In the genomic region with DNA sequence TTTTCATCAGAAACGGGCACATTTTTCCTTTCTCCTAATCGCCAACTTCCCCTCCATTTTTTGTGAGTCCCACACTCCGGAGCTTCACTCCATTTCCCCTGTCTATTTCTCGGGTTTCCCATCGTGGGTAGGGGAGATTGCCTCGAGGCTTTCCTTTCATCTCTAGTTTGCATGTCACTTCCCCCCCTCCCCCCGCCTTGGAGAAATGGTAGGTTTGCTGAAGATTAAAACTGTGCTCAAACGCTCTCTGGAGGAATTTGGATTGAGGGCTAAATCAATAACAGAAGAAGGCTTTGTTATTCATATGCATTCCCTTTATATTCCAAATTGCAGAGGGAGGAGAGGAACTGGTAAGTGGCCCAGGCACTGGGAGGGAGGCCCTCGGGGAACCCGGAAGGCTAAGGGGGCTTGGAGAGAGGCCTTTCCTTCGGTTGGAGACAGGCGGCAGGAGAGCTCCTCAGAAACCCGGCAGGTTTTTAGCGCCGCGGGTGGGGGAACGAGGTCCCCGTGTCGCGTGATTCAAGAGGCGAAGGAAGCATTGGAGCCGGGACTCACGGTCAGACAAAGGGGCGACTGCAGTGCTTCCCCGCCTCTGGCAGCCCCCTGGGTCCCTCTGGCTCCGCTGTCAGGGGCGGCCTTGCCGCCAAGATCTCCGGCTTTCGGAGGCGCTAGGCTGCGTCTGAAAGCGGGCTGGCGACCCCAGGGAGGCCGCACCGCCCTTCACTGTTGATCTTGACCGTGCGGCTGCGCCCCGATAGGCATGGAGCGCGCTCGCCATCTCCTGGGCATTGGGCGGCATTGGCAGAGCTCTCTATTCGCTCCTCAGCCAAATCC, we compare ENCODE assay signal across 1 cellular context.
TF ChIP-seq lines count a peak whose summit lies in the region.

No MANE protein-coding gene starts in this region.

TF ChIP-seq in HepG2, 621 proteins besides CTCF, POLR2A, EP300 and RAD21 (continued from another document and continues in another):
- TF ChIP-seq YY1 (IDR thresholded peaks at IDR 0.05; ENCODE audit: insufficient read depth, insufficient replicate concordance, low read depth, low read length) (peak; percentile 47), BCL6 (CRISPR knock-in tag; IDR thresholded peaks at IDR 0.05) (peak; percentile 61), ZFP90 (CRISPR knock-in tag; IDR thresholded peaks at IDR 0.05; ENCODE audit: borderline replicate concordance) (0 out of 2 replicates have a peak, but pooled peaks have one; percentile 29), MAFF (IDR thresholded peaks at IDR 0.05; ENCODE audit: low read depth, low read length) (no peak), GFI1 (CRISPR knock-in tag; IDR thresholded peaks at IDR 0.05; ENCODE audit: borderline replicate concordance) (no peak), PPARG (CRISPR knock-in tag; conservative IDR thresholded peaks at IDR 0.05) (0 out of 2 replicates have a peak, but pooled peaks have one; percentile 25), BRCA1 (CRISPR knock-in tag; IDR thresholded peaks at IDR 0.05) (no peak), ELF3 (CRISPR knock-in tag; IDR thresholded peaks at IDR 0.05) (no peak), ZNF562 (CRISPR knock-in tag; IDR thresholded peaks at IDR 0.05; ENCODE audit: borderline replicate concordance) (no peak), ZFP36L1 (CRISPR knock-in tag; IDR thresholded peaks at IDR 0.05) (no peak), PHF20 (CRISPR knock-in tag; IDR thresholded peaks at IDR 0.05) (peak; percentile 32; the same call in 1 of the 2 replicates), HNRNPH1 (optimal IDR thresholded peaks at IDR 0.05; ENCODE audit: low read depth, low read length) (no peak), NFE2L2 (IDR thresholded peaks at IDR 0.05; ENCODE audit: low read length) (no peak), ZFP37 (CRISPR knock-in tag; IDR thresholded peaks at IDR 0.05; ENCODE audit: borderline replicate concordance) (no peak), ZNF33B (CRISPR knock-in tag; IDR thresholded peaks at IDR 0.05) (peak; percentile 75; the same call in 1 of the 2 replicates), ARHGAP35 (CRISPR knock-in tag; IDR thresholded peaks at IDR 0.05; ENCODE audit: borderline replicate concordance) (no peak), SP1 (IDR thresholded peaks at IDR 0.05) (no peak), SP1 (CRISPR knock-in tag; IDR thresholded peaks at IDR 0.05) (no peak), ZNF790 (CRISPR knock-in tag; IDR thresholded peaks at IDR 0.05; ENCODE audit: borderline replicate concordance) (no peak), NKX3-1 (CRISPR knock-in tag; IDR thresholded peaks at IDR 0.05) (no peak), HMGA1 (CRISPR knock-in tag; conservative IDR thresholded peaks at IDR 0.05) (no peak), ESRRA (CRISPR knock-in tag; IDR thresholded peaks at IDR 0.05; ENCODE audit: low read depth) (no peak), XBP1 (CRISPR knock-in tag; IDR thresholded peaks at IDR 0.05) (no peak), ZNF234 (CRISPR knock-in tag; conservative IDR thresholded peaks at IDR 0.05) (no peak), CAMTA2 (CRISPR knock-in tag; IDR thresholded peaks at IDR 0.05; ENCODE audit: borderline replicate concordance) (no peak), ZNF577 (CRISPR knock-in tag; IDR thresholded peaks at IDR 0.05; ENCODE audit: borderline replicate concordance, low read depth) (no peak), GTF2F1 (IDR thresholded peaks at IDR 0.05; ENCODE audit: low read length) (no peak), NR2C2 (CRISPR knock-in tag; IDR thresholded peaks at IDR 0.05; ENCODE audit: borderline replicate concordance) (no peak), ZKSCAN5 (CRISPR knock-in tag; IDR thresholded peaks at IDR 0.05) (no peak), ZNF33A (CRISPR knock-in tag; IDR thresholded peaks at IDR 0.05; ENCODE audit: borderline replicate concordance) (no peak), TCF12 (IDR thresholded peaks at IDR 0.05) (no peak), TCF12 (CRISPR knock-in tag; IDR thresholded peaks at IDR 0.05) (no peak), SUZ12 (IDR thresholded peaks at IDR 0.05; ENCODE audit: low read depth, low read length) (no peak), SMAD9 (CRISPR knock-in tag; IDR thresholded peaks at IDR 0.05) (no peak), NFIB (CRISPR knock-in tag; IDR thresholded peaks at IDR 0.05; ENCODE audit: borderline replicate concordance) (no peak), CREM (IDR thresholded peaks at IDR 0.05) (no peak), CREM (CRISPR knock-in tag; IDR thresholded peaks at IDR 0.05) (no peak), RCOR2 (CRISPR knock-in tag; IDR thresholded peaks at IDR 0.05) (no peak), JUN (CRISPR knock-in tag; IDR thresholded peaks at IDR 0.05) (no peak), ZNF768 (CRISPR knock-in tag; IDR thresholded peaks at IDR 0.05) (peak; percentile 50; the same call in 1 of the 2 replicates), SCMH1 (CRISPR knock-in tag; IDR thresholded peaks at IDR 0.05; ENCODE audit: borderline replicate concordance) (no peak)
- TF ChIP-seq, protein P1, sequence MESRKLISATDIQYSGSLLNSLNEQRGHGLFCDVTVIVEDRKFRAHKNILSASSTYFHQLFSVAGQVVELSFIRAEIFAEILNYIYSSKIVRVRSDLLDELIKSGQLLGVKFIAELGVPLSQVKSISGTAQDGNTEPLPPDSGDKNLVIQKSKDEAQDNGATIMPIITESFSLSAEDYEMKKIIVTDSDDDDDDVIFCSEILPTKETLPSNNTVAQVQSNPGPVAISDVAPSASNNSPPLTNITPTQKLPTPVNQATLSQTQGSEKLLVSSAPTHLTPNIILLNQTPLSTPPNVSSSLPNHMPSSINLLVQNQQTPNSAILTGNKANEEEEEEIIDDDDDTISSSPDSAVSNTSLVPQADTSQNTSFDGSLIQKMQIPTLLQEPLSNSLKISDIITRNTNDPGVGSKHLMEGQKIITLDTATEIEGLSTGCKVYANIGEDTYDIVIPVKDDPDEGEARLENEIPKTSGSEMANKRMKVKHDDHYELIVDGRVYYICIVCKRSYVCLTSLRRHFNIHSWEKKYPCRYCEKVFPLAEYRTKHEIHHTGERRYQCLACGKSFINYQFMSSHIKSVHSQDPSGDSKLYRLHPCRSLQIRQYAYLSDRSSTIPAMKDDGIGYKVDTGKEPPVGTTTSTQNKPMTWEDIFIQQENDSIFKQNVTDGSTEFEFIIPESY (CRISPR knock-in tag; IDR thresholded peaks at IDR 0.05) = no peak
- TF ChIP-seq, protein P2, sequence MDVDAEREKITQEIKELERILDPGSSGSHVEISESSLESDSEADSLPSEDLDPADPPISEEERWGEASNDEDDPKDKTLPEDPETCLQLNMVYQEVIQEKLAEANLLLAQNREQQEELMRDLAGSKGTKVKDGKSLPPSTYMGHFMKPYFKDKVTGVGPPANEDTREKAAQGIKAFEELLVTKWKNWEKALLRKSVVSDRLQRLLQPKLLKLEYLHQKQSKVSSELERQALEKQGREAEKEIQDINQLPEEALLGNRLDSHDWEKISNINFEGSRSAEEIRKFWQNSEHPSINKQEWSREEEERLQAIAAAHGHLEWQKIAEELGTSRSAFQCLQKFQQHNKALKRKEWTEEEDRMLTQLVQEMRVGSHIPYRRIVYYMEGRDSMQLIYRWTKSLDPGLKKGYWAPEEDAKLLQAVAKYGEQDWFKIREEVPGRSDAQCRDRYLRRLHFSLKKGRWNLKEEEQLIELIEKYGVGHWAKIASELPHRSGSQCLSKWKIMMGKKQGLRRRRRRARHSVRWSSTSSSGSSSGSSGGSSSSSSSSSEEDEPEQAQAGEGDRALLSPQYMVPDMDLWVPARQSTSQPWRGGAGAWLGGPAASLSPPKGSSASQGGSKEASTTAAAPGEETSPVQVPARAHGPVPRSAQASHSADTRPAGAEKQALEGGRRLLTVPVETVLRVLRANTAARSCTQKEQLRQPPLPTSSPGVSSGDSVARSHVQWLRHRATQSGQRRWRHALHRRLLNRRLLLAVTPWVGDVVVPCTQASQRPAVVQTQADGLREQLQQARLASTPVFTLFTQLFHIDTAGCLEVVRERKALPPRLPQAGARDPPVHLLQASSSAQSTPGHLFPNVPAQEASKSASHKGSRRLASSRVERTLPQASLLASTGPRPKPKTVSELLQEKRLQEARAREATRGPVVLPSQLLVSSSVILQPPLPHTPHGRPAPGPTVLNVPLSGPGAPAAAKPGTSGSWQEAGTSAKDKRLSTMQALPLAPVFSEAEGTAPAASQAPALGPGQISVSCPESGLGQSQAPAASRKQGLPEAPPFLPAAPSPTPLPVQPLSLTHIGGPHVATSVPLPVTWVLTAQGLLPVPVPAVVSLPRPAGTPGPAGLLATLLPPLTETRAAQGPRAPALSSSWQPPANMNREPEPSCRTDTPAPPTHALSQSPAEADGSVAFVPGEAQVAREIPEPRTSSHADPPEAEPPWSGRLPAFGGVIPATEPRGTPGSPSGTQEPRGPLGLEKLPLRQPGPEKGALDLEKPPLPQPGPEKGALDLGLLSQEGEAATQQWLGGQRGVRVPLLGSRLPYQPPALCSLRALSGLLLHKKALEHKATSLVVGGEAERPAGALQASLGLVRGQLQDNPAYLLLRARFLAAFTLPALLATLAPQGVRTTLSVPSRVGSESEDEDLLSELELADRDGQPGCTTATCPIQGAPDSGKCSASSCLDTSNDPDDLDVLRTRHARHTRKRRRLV (CRISPR knock-in tag; IDR thresholded peaks at IDR 0.05) = 0 out of 2 replicates have a peak, but pooled peaks have one; percentile 24
- TF ChIP-seq, protein P3, sequence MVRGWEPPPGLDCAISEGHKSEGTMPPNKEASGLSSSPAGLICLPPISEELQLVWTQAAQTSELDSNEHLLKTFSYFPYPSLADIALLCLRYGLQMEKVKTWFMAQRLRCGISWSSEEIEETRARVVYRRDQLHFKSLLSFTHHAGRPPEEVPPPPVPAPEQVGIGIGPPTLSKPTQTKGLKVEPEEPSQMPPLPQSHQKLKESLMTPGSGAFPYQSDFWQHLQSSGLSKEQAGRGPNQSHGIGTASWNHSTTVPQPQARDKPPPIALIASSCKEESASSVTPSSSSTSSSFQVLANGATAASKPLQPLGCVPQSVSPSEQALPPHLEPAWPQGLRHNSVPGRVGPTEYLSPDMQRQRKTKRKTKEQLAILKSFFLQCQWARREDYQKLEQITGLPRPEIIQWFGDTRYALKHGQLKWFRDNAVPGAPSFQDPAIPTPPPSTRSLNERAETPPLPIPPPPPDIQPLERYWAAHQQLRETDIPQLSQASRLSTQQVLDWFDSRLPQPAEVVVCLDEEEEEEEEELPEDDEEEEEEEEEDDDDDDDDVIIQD (CRISPR knock-in tag; IDR thresholded peaks at IDR 0.05; ENCODE audit: low read depth) = no peak
- TF ChIP-seq, protein P4, sequence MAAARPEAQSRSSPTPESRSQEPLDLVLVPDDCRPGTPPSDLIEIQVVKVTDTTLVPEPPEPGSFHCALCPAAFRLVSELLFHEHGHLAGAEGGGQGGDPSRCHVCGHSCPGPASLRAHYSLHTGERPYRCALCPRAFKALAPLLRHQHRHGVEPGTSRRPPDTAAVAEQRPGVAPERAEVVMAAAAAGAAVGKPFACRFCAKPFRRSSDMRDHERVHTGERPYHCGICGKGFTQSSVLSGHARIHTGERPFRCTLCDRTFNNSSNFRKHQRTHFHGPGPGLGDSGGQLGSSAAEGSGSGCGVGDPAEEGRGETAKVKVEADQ (CRISPR knock-in tag; IDR thresholded peaks at IDR 0.05; ENCODE audit: borderline replicate concordance) = no peak; the same call in 1 of the 2 replicates
- TF ChIP-seq, protein P5, sequence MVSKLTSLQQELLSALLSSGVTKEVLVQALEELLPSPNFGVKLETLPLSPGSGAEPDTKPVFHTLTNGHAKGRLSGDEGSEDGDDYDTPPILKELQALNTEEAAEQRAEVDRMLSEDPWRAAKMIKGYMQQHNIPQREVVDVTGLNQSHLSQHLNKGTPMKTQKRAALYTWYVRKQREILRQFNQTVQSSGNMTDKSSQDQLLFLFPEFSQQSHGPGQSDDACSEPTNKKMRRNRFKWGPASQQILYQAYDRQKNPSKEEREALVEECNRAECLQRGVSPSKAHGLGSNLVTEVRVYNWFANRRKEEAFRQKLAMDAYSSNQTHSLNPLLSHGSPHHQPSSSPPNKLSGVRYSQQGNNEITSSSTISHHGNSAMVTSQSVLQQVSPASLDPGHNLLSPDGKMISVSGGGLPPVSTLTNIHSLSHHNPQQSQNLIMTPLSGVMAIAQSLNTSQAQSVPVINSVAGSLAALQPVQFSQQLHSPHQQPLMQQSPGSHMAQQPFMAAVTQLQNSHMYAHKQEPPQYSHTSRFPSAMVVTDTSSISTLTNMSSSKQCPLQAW (CRISPR knock-in tag; IDR thresholded peaks at IDR 0.05) = no peak
- TF ChIP-seq, protein P6, sequence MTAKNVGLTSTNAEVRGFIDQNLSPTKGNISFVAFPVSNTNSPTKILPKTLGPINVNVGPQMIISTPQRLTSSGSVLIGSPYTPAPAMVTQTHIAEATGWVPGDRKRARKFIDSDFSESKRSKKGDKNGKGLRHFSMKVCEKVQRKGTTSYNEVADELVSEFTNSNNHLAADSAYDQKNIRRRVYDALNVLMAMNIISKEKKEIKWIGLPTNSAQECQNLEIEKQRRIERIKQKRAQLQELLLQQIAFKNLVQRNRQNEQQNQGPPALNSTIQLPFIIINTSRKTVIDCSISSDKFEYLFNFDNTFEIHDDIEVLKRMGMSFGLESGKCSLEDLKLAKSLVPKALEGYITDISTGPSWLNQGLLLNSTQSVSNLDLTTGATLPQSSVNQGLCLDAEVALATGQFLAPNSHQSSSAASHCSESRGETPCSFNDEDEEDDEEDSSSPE (CRISPR knock-in tag; IDR thresholded peaks at IDR 0.05) = 0 out of 2 replicates have a peak, but pooled peaks have one; percentile 38
- TF ChIP-seq, protein P7, sequence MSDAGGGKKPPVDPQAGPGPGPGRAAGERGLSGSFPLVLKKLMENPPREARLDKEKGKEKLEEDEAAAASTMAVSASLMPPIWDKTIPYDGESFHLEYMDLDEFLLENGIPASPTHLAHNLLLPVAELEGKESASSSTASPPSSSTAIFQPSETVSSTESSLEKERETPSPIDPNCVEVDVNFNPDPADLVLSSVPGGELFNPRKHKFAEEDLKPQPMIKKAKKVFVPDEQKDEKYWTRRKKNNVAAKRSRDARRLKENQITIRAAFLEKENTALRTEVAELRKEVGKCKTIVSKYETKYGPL (CRISPR knock-in tag; IDR thresholded peaks at IDR 0.05) = no peak
- TF ChIP-seq, protein P8, sequence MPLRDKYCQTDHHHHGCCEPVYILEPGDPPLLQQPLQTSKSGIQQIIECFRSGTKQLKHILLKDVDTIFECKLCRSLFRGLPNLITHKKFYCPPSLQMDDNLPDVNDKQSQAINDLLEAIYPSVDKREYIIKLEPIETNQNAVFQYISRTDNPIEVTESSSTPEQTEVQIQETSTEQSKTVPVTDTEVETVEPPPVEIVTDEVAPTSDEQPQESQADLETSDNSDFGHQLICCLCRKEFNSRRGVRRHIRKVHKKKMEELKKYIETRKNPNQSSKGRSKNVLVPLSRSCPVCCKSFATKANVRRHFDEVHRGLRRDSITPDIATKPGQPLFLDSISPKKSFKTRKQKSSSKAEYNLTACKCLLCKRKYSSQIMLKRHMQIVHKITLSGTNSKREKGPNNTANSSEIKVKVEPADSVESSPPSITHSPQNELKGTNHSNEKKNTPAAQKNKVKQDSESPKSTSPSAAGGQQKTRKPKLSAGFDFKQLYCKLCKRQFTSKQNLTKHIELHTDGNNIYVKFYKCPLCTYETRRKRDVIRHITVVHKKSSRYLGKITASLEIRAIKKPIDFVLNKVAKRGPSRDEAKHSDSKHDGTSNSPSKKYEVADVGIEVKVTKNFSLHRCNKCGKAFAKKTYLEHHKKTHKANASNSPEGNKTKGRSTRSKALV (CRISPR knock-in tag; IDR thresholded peaks at IDR 0.05) = peak; percentile 76; the same call in 1 of the 2 replicates
- TF ChIP-seq, protein P9, sequence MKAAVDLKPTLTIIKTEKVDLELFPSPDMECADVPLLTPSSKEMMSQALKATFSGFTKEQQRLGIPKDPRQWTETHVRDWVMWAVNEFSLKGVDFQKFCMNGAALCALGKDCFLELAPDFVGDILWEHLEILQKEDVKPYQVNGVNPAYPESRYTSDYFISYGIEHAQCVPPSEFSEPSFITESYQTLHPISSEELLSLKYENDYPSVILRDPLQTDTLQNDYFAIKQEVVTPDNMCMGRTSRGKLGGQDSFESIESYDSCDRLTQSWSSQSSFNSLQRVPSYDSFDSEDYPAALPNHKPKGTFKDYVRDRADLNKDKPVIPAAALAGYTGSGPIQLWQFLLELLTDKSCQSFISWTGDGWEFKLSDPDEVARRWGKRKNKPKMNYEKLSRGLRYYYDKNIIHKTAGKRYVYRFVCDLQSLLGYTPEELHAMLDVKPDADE (CRISPR knock-in tag; IDR thresholded peaks at IDR 0.05) = no peak
